ENCODE assay signal across 8 cellular contexts in the genomic region with DNA sequence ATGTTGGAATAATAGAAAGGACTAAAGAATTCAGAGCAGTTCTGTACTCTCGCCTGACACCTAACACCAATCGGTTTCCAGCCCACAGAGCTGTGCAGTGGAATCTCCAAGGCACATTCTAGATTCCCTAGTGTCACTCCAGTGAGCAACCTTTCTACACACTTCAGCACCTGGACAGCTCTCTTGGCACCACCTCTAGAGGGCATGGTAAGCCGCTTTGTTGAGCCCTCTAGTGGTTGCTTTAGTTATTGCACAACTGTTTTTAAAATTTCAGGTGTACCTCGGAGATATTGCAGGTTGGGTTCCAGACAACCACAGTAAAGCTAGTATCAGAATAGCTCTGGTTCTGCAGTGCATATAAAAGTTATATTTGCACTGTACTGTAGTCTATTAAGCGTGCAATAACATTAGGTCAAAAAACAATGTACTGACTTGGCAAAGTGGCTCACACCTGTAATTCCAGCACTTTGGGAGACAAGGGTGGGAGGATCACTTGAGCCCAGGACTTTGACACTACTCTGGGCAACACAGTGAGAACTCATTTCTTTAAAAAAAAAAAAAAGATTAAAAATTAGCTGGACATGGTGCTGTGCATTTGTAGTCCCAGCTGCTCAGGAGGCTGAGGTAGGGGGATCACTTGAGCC.
DNase-seq lines count a peak whose midpoint lies in the region; ATAC-seq lines count a peak whose summit lies in the region.

No MANE protein-coding gene starts in this region.

- H3K27ac ChIP-seq in caudate nucleus (ENCODE audit: low read depth, low read length), result no peak overlapping the region

- ATAC-seq in GM18907 (IDR thresholded peaks at IDR 0.05; ENCODE audit: unreplicated experiment) (peak; percentile 84), HG03135 (IDR thresholded peaks at IDR 0.05; ENCODE audit: unreplicated experiment) (peak; percentile 96)

- DNase-seq in AML-193 (lab: John Stamatoyannopoulos, UW) (peak; percentile 82 to 91), NCI-H2227 treated with DMSO at 0.1 percent for 48 hours (lab: John Stamatoyannopoulos, UW) (peak; percentile 59), caudate nucleus (lab: John Stamatoyannopoulos, UW) (peak in 39 of 61 donors; percentile 1 to 61 (median 11)), kidney tubule cell (ENCODE audit: low spot score) (peak; percentile 89)
- DNase-seq in activated CD4-positive, CD25-positive, alpha-beta regulatory T cell (lab: John Stamatoyannopoulos, UW), result peak; percentile 18 to 51 (median 45)
- peak; percentile 64 for DNase-seq in stimulated activated CD4-positive, alpha-beta T cell treated with anti-CD3 and anti-CD28 coated beads, Interleukin-4, amount 100 ng/mL, for 1 hour

Comparison
In these comparisons a context has a peak if more than half of its experiments do, and no peak if none do; other contexts are left out.
1. DNase-seq: peak in every context shown above with its lines; median percentile 89 in kidney tubule cell; 86 in AML-193; 64 in stimulated activated CD4-positive, alpha-beta T cell treated with anti-CD3 and anti-CD28 coated beads, Interleukin-4, amount 100 ng/mL, for 1 hour; 59 in NCI-H2227 treated with DMSO at 0.1 percent for 48 hours; 45 in activated CD4-positive, CD25-positive, alpha-beta regulatory T cell; 11 in caudate nucleus.